In the genomic region with DNA sequence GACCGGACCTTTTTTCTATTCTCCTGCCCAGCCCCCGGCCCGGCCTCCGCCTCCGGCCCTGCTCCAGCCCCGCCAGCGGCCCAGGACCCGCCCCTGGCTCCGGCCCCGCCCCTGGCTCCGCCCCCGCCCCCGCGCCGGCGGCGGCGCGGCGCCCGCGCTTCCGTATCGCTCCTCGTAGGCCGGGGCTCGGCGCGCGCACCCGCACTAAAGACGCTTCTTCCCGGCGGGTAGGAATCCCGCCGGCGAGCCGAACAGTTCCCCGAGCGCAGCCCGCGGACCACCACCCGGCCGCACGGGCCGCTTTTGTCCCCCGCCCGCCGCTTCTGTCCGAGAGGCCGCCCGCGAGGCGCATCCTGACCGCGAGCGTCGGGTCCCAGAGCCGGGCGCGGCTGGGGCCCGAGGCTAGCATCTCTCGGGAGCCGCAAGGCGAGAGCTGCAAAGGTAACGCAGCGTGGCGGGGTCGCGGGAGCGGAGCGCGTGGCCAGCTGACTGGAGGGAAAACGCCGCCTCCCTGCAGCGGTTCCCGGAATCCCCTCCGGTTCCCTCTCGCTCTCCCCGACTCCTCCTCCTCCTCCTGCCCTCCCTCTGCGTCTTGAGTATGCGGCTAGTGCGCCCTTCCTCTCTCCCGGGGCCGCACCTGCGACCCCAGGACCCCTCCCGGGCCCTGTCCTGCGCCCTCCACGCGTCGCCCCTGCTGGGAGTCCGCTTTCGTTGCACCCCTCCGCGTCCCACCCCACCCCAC, we compare ENCODE assay signal across 1 cellular context.
TF ChIP-seq lines count a peak whose summit lies in the region.

IFNAR2 (plus strand) TSS at position 163 of the 742 bp plus-strand sequence. CDS start 11,985 bp downstream, outside the sequence.

TF ChIP-seq in HepG2, 621 proteins besides CTCF, POLR2A, EP300 and RAD21 (continued from another document and continues in another):
- TF ChIP-seq ZNF512B (CRISPR knock-in tag; IDR thresholded peaks at IDR 0.05; ENCODE audit: borderline replicate concordance) (peak; percentile 67; the same call in 1 of the 2 replicates), MAF1 (CRISPR knock-in tag; IDR thresholded peaks at IDR 0.05; ENCODE audit: borderline replicate concordance) (no peak), ATF7-NPFF (CRISPR knock-in tag; IDR thresholded peaks at IDR 0.05; ENCODE audit: low read depth) (peak; percentile 48; the same call in 1 of the 2 replicates), ZNF484 (CRISPR knock-in tag; IDR thresholded peaks at IDR 0.05; ENCODE audit: borderline replicate concordance, low read depth) (no peak), NFATC3 (CRISPR knock-in tag; IDR thresholded peaks at IDR 0.05) (no peak), NFKBIZ (CRISPR knock-in tag; IDR thresholded peaks at IDR 0.05) (0 out of 2 replicates have a peak, but pooled peaks have one; percentile 17), MYC (CRISPR knock-in tag; IDR thresholded peaks at IDR 0.05; ENCODE audit: borderline replicate concordance) (peak; percentile 36), HNRNPL (IDR thresholded peaks at IDR 0.05; ENCODE audit: low read depth, low read length) (no peak), ZNF687 (CRISPR knock-in tag; IDR thresholded peaks at IDR 0.05) (peak; percentile 77), KDM5B (CRISPR knock-in tag; IDR thresholded peaks at IDR 0.05; ENCODE audit: borderline replicate concordance) (peak; percentile 36; the same call in 1 of the 2 replicates), MED13 (CRISPR knock-in tag; IDR thresholded peaks at IDR 0.05) (no peak), KLF11 (CRISPR knock-in tag; IDR thresholded peaks at IDR 0.05) (no peak), HIVEP1 (CRISPR knock-in tag; IDR thresholded peaks at IDR 0.05) (0 out of 2 replicates have a peak, but pooled peaks have one; percentile 33), ZNF24 (IDR thresholded peaks at IDR 0.05) (no peak), IRF2 (CRISPR knock-in tag; IDR thresholded peaks at IDR 0.05) (no peak), RXRA (CRISPR knock-in tag; IDR thresholded peaks at IDR 0.05) (peak; percentile 4; the same call in 1 of the 2 replicates)
- TF ChIP-seq, protein P1, sequence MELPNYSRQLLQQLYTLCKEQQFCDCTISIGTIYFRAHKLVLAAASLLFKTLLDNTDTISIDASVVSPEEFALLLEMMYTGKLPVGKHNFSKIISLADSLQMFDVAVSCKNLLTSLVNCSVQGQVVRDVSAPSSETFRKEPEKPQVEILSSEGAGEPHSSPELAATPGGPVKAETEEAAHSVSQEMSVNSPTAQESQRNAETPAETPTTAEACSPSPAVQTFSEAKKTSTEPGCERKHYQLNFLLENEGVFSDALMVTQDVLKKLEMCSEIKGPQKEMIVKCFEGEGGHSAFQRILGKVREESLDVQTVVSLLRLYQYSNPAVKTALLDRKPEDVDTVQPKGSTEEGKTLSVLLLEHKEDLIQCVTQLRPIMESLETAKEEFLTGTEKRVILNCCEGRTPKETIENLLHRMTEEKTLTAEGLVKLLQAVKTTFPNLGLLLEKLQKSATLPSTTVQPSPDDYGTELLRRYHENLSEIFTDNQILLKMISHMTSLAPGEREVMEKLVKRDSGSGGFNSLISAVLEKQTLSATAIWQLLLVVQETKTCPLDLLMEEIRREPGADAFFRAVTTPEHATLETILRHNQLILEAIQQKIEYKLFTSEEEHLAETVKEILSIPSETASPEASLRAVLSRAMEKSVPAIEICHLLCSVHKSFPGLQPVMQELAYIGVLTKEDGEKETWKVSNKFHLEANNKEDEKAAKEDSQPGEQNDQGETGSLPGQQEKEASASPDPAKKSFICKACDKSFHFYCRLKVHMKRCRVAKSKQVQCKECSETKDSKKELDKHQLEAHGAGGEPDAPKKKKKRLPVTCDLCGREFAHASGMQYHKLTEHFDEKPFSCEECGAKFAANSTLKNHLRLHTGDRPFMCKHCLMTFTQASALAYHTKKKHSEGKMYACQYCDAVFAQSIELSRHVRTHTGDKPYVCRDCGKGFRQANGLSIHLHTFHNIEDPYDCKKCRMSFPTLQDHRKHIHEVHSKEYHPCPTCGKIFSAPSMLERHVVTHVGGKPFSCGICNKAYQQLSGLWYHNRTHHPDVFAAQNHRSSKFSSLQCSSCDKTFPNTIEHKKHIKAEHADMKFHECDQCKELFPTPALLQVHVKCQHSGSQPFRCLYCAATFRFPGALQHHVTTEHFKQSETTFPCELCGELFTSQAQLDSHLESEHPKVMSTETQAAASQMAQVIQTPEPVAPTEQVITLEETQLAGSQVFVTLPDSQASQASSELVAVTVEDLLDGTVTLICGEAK (IDR thresholded peaks at IDR 0.05) = no peak
- TF ChIP-seq, protein P1 (CRISPR knock-in tag; IDR thresholded peaks at IDR 0.05) = no peak
- TF ChIP-seq, protein P2, sequence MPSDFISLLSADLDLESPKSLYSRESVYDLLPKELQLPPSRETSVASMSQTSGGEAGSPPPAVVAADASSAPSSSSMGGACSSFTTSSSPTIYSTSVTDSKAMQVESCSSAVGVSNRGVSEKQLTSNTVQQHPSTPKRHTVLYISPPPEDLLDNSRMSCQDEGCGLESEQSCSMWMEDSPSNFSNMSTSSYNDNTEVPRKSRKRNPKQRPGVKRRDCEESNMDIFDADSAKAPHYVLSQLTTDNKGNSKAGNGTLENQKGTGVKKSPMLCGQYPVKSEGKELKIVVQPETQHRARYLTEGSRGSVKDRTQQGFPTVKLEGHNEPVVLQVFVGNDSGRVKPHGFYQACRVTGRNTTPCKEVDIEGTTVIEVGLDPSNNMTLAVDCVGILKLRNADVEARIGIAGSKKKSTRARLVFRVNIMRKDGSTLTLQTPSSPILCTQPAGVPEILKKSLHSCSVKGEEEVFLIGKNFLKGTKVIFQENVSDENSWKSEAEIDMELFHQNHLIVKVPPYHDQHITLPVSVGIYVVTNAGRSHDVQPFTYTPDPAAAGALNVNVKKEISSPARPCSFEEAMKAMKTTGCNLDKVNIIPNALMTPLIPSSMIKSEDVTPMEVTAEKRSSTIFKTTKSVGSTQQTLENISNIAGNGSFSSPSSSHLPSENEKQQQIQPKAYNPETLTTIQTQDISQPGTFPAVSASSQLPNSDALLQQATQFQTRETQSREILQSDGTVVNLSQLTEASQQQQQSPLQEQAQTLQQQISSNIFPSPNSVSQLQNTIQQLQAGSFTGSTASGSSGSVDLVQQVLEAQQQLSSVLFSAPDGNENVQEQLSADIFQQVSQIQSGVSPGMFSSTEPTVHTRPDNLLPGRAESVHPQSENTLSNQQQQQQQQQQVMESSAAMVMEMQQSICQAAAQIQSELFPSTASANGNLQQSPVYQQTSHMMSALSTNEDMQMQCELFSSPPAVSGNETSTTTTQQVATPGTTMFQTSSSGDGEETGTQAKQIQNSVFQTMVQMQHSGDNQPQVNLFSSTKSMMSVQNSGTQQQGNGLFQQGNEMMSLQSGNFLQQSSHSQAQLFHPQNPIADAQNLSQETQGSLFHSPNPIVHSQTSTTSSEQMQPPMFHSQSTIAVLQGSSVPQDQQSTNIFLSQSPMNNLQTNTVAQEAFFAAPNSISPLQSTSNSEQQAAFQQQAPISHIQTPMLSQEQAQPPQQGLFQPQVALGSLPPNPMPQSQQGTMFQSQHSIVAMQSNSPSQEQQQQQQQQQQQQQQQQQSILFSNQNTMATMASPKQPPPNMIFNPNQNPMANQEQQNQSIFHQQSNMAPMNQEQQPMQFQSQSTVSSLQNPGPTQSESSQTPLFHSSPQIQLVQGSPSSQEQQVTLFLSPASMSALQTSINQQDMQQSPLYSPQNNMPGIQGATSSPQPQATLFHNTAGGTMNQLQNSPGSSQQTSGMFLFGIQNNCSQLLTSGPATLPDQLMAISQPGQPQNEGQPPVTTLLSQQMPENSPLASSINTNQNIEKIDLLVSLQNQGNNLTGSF (CRISPR knock-in tag; IDR thresholded peaks at IDR 0.05) = peak; percentile 86; the same call in 1 of the 2 replicates
